In the genomic region with DNA sequence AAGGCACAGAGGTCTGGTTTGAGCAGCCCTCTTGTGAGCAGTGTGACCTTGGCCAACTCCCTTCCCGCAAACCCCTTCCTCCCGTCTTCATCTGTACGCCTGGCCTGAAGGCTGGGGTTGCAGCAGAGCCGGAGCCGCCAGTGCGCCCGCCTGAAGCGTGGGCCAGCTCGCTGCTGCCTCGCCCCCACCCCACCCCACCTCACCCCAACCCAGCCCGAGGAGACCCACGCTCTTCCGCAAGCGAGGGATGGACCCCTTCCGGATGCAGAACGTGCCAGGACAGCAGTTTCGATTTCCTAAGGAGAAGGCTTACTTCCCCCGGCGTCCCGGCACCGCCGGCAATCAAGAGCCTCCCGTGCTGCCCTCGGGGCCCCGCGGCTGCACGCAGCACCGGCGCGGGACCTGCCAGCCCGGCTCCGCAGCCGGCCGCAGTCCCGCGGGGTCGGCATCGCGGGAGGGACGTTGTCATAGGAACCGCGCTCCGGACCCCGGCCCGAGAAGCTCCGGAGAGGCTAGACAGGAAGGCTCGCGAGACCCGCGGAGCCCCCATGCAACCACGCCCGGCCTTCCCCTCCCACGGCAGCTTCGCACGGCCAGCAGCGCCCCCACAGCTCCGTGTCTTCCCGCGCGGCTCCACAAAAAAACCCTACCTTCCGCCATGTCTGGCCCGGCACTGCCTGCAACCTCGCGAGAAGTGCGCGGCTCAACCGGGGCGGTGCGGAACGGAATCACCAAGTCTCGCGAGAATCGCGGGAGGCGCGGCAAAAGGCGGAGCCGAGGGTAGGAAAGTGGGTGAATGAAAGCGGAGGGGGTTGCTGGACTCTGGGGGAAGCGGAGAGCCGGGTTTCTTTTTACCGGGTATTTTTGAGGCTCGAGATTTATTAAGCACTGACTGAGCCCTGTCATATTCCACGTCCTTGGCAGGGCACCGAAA, we compare ENCODE assay signal across 1 cellular context.
A peak's percentile ranks its signal among the peaks of the same experiment; 100 is the strongest.
TF ChIP-seq lines count a peak whose summit lies in the region.

A gene with protein sequence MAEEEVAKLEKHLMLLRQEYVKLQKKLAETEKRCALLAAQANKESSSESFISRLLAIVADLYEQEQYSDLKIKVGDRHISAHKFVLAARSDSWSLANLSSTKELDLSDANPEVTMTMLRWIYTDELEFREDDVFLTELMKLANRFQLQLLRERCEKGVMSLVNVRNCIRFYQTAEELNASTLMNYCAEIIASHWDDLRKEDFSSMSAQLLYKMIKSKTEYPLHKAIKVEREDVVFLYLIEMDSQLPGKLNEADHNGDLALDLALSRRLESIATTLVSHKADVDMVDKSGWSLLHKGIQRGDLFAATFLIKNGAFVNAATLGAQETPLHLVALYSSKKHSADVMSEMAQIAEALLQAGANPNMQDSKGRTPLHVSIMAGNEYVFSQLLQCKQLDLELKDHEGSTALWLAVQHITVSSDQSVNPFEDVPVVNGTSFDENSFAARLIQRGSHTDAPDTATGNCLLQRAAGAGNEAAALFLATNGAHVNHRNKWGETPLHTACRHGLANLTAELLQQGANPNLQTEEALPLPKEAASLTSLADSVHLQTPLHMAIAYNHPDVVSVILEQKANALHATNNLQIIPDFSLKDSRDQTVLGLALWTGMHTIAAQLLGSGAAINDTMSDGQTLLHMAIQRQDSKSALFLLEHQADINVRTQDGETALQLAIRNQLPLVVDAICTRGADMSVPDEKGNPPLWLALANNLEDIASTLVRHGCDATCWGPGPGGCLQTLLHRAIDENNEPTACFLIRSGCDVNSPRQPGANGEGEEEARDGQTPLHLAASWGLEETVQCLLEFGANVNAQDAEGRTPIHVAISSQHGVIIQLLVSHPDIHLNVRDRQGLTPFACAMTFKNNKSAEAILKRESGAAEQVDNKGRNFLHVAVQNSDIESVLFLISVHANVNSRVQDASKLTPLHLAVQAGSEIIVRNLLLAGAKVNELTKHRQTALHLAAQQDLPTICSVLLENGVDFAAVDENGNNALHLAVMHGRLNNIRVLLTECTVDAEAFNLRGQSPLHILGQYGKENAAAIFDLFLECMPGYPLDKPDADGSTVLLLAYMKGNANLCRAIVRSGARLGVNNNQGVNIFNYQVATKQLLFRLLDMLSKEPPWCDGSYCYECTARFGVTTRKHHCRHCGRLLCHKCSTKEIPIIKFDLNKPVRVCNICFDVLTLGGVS (minus strand): TSS at position 698 of the 934 bp plus-strand sequence. CDS start 38 bp downstream, at position 660.

TF ChIP-seq in HepG2, 621 proteins besides CTCF, POLR2A, EP300 and RAD21 (continued from another document and continues in another):
- TF ChIP-seq NFATC3 (CRISPR knock-in tag; IDR thresholded peaks at IDR 0.05) (no peak), ARNTL (CRISPR knock-in tag; IDR thresholded peaks at IDR 0.05) (peak; percentile 75; the same call in 1 of the 2 replicates), ZNF761 (CRISPR knock-in tag; conservative IDR thresholded peaks at IDR 0.05) (peak; percentile 88), IRX3 (CRISPR knock-in tag; IDR thresholded peaks at IDR 0.05; ENCODE audit: borderline replicate concordance, low read depth) (no peak), ZNF652 (CRISPR knock-in tag; IDR thresholded peaks at IDR 0.05; ENCODE audit: borderline replicate concordance, low read depth) (no peak), MTA3 (CRISPR knock-in tag; IDR thresholded peaks at IDR 0.05) (no peak), SRF (IDR thresholded peaks at IDR 0.05; ENCODE audit: low read depth, low read length) (no peak), THYN1 (CRISPR knock-in tag; IDR thresholded peaks at IDR 0.05; ENCODE audit: borderline replicate concordance, low read depth) (no peak), TBP (CRISPR knock-in tag; IDR thresholded peaks at IDR 0.05) (no peak), HNRNPH1 (optimal IDR thresholded peaks at IDR 0.05; ENCODE audit: low read depth, low read length) (no peak), NFIB (CRISPR knock-in tag; IDR thresholded peaks at IDR 0.05; ENCODE audit: borderline replicate concordance) (no peak), SKI (IDR thresholded peaks at IDR 0.05; ENCODE audit: partially characterized antibody) (no peak), ZNF138 (CRISPR knock-in tag; IDR thresholded peaks at IDR 0.05; ENCODE audit: low read depth) (0 out of 2 replicates have a peak, but pooled peaks have one; percentile 67), ZBTB38 (CRISPR knock-in tag; IDR thresholded peaks at IDR 0.05) (0 out of 2 replicates have a peak, but pooled peaks have one; percentile 8), NONO (IDR thresholded peaks at IDR 0.05) (no peak), NONO (CRISPR knock-in tag; conservative IDR thresholded peaks at IDR 0.05) (peak; percentile 87), ELF4 (CRISPR knock-in tag; IDR thresholded peaks at IDR 0.05; ENCODE audit: borderline replicate concordance) (no peak), SIN3B (IDR thresholded peaks at IDR 0.05; ENCODE audit: low read length) (peak; percentile 77), TCF7 (IDR thresholded peaks at IDR 0.05; ENCODE audit: low read depth) (no peak), KDM5B (CRISPR knock-in tag; IDR thresholded peaks at IDR 0.05; ENCODE audit: borderline replicate concordance) (no peak), YEATS4 (CRISPR knock-in tag; IDR thresholded peaks at IDR 0.05; ENCODE audit: borderline replicate concordance) (no peak; the same call in 1 of the 2 replicates), ZNF263 (CRISPR knock-in tag; IDR thresholded peaks at IDR 0.05) (no peak), ZFX (CRISPR knock-in tag; IDR thresholded peaks at IDR 0.05; ENCODE audit: low read depth) (peak; percentile 75), SOX6 (IDR thresholded peaks at IDR 0.05) (no peak), SOX6 (CRISPR knock-in tag; IDR thresholded peaks at IDR 0.05) (no peak), ZNF878 (CRISPR knock-in tag; IDR thresholded peaks at IDR 0.05) (no peak), FOXC1 (CRISPR knock-in tag; IDR thresholded peaks at IDR 0.05; ENCODE audit: borderline replicate concordance) (no peak; the same call in 1 of the 2 replicates), ZBTB8A (CRISPR knock-in tag; IDR thresholded peaks at IDR 0.05; ENCODE audit: borderline replicate concordance, low read depth) (no peak), DMAP1 (CRISPR knock-in tag; IDR thresholded peaks at IDR 0.05) (peak; percentile 70; the same call in 1 of the 2 replicates), KLF13 (CRISPR knock-in tag; IDR thresholded peaks at IDR 0.05) (no peak), HOXD1 (CRISPR knock-in tag; IDR thresholded peaks at IDR 0.05) (peak; percentile 30; the same call in 1 of the 2 replicates), TRIM24 (CRISPR knock-in tag; IDR thresholded peaks at IDR 0.05) (no peak), ZNF326 (CRISPR knock-in tag; IDR thresholded peaks at IDR 0.05; ENCODE audit: borderline replicate concordance) (no peak), SMARCE1 (IDR thresholded peaks at IDR 0.05; ENCODE audit: borderline replicate concordance) (no peak), ZNF207 (IDR thresholded peaks at IDR 0.05; ENCODE audit: borderline replicate concordance) (no peak), ZSCAN9 (CRISPR knock-in tag; IDR thresholded peaks at IDR 0.05; ENCODE audit: borderline replicate concordance) (no peak), CEBPB (IDR thresholded peaks at IDR 0.05; ENCODE audit: borderline replicate concordance, low read depth, low read length) (no peak), ZFP36L2 (CRISPR knock-in tag; IDR thresholded peaks at IDR 0.05) (no peak), ZNF550 (CRISPR knock-in tag; IDR thresholded peaks at IDR 0.05; ENCODE audit: borderline replicate concordance) (no peak), JARID2 (CRISPR knock-in tag; IDR thresholded peaks at IDR 0.05; ENCODE audit: insufficient replicate concordance) (no peak), GABPB1 (CRISPR knock-in tag; IDR thresholded peaks at IDR 0.05) (peak; percentile 79)
- TF ChIP-seq, protein P1, sequence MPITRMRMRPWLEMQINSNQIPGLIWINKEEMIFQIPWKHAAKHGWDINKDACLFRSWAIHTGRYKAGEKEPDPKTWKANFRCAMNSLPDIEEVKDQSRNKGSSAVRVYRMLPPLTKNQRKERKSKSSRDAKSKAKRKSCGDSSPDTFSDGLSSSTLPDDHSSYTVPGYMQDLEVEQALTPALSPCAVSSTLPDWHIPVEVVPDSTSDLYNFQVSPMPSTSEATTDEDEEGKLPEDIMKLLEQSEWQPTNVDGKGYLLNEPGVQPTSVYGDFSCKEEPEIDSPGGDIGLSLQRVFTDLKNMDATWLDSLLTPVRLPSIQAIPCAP (CRISPR knock-in tag; IDR thresholded peaks at IDR 0.05; ENCODE audit: low read depth), result no peak
- TF ChIP-seq, protein P2, sequence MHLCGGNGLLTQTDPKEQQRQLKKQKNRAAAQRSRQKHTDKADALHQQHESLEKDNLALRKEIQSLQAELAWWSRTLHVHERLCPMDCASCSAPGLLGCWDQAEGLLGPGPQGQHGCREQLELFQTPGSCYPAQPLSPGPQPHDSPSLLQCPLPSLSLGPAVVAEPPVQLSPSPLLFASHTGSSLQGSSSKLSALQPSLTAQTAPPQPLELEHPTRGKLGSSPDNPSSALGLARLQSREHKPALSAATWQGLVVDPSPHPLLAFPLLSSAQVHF (CRISPR knock-in tag; IDR thresholded peaks at IDR 0.05), result no peak
- TF ChIP-seq, protein P3, sequence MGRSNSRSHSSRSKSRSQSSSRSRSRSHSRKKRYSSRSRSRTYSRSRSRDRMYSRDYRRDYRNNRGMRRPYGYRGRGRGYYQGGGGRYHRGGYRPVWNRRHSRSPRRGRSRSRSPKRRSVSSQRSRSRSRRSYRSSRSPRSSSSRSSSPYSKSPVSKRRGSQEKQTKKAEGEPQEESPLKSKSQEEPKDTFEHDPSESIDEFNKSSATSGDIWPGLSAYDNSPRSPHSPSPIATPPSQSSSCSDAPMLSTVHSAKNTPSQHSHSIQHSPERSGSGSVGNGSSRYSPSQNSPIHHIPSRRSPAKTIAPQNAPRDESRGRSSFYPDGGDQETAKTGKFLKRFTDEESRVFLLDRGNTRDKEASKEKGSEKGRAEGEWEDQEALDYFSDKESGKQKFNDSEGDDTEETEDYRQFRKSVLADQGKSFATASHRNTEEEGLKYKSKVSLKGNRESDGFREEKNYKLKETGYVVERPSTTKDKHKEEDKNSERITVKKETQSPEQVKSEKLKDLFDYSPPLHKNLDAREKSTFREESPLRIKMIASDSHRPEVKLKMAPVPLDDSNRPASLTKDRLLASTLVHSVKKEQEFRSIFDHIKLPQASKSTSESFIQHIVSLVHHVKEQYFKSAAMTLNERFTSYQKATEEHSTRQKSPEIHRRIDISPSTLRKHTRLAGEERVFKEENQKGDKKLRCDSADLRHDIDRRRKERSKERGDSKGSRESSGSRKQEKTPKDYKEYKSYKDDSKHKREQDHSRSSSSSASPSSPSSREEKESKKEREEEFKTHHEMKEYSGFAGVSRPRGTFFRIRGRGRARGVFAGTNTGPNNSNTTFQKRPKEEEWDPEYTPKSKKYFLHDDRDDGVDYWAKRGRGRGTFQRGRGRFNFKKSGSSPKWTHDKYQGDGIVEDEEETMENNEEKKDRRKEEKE (IDR thresholded peaks at IDR 0.05), result no peak
- TF ChIP-seq, protein P4, sequence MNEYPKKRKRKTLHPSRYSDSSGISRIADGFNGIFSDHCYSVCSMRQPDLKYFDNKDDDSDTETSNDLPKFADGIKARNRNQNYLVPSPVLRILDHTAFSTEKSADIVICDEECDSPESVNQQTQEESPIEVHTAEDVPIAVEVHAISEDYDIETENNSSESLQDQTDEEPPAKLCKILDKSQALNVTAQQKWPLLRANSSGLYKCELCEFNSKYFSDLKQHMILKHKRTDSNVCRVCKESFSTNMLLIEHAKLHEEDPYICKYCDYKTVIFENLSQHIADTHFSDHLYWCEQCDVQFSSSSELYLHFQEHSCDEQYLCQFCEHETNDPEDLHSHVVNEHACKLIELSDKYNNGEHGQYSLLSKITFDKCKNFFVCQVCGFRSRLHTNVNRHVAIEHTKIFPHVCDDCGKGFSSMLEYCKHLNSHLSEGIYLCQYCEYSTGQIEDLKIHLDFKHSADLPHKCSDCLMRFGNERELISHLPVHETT (CRISPR knock-in tag; conservative IDR thresholded peaks at IDR 0.05), result peak; percentile 61; the same call in 1 of the 2 replicates
- TF ChIP-seq, protein P5, sequence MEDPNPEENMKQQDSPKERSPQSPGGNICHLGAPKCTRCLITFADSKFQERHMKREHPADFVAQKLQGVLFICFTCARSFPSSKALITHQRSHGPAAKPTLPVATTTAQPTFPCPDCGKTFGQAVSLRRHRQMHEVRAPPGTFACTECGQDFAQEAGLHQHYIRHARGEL (CRISPR knock-in tag; IDR thresholded peaks at IDR 0.05), result no peak
- TF ChIP-seq, protein P6, sequence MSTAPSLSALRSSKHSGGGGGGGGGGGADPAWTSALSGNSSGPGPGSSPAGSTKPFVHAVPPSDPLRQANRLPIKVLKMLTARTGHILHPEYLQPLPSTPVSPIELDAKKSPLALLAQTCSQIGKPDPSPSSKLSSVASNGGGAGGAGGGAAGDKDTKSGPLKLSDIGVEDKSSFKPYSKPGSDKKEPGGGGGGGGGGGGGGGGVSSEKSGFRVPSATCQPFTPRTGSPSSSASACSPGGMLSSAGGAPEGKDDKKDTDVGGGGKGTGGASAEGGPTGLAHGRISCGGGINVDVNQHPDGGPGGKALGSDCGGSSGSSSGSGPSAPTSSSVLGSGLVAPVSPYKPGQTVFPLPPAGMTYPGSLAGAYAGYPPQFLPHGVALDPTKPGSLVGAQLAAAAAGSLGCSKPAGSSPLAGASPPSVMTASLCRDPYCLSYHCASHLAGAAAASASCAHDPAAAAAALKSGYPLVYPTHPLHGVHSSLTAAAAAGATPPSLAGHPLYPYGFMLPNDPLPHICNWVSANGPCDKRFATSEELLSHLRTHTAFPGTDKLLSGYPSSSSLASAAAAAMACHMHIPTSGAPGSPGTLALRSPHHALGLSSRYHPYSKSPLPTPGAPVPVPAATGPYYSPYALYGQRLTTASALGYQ (CRISPR knock-in tag; IDR thresholded peaks at IDR 0.05), result peak; percentile 43; the same call in 1 of the 2 replicates
- TF ChIP-seq, protein P7, sequence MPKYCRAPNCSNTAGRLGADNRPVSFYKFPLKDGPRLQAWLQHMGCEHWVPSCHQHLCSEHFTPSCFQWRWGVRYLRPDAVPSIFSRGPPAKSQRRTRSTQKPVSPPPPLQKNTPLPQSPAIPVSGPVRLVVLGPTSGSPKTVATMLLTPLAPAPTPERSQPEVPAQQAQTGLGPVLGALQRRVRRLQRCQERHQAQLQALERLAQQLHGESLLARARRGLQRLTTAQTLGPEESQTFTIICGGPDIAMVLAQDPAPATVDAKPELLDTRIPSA (CRISPR knock-in tag; IDR thresholded peaks at IDR 0.05; ENCODE audit: borderline replicate concordance), result no peak
- TF ChIP-seq, protein P8, sequence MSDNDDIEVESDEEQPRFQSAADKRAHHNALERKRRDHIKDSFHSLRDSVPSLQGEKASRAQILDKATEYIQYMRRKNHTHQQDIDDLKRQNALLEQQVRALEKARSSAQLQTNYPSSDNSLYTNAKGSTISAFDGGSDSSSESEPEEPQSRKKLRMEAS (IDR thresholded peaks at IDR 0.05), result peak; percentile 74
- TF ChIP-seq, protein P9, sequence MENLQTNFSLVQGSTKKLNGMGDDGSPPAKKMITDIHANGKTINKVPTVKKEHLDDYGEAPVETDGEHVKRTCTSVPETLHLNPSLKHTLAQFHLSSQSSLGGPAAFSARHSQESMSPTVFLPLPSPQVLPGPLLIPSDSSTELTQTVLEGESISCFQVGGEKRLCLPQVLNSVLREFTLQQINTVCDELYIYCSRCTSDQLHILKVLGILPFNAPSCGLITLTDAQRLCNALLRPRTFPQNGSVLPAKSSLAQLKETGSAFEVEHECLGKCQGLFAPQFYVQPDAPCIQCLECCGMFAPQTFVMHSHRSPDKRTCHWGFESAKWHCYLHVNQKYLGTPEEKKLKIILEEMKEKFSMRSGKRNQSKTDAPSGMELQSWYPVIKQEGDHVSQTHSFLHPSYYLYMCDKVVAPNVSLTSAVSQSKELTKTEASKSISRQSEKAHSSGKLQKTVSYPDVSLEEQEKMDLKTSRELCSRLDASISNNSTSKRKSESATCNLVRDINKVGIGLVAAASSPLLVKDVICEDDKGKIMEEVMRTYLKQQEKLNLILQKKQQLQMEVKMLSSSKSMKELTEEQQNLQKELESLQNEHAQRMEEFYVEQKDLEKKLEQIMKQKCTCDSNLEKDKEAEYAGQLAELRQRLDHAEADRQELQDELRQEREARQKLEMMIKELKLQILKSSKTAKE (CRISPR knock-in tag; IDR thresholded peaks at IDR 0.05; ENCODE audit: borderline replicate concordance), result 0 out of 2 replicates have a peak, but pooled peaks have one; percentile 22
